Comparison of ENCODE assay signal across 9 cellular contexts in genomic region chr2:37415128-37415817, GRCh38.
DNase-seq lines count a peak whose midpoint lies in the region; ATAC-seq and TF ChIP-seq lines count a peak whose summit lies in the region.
"Had no signal": no experiment of that assay in that cellular context is flagged by ENCODE, and none has a peak within 500 bp of the region (broad histone marks: within the 10 kb centered on the region; RNA-seq: fewer than 3 reads in every experiment).

No MANE protein-coding gene starts in this region.

- H3K4me3 ChIP-seq in OCI-LY3 (ENCODE audit: low read length) (no peak overlapping the region), fibroblast of the aortic adventitia (ENCODE audit: low read depth, low read length) (no peak overlapping the region)
- H3K4me3 ChIP-seq: right lobe of liver had no signal

- H3K4me2 ChIP-seq in OCI-LY3 (ENCODE audit: low read length), result no peak overlapping the region

- H3K4me1 ChIP-seq in OCI-LY3 (ENCODE audit: low read length), result peaks cover 6% of the 10 kb centered on the region; the same call in 1 of the 2 replicates

- no peak overlapping the region for H3K9ac ChIP-seq in OCI-LY3 (ENCODE audit: low read length)

- H3K36me3 ChIP-seq in OCI-LY3 (replicated peaks; ENCODE audit: low read depth, low read length), result no peaks in the 10 kb centered on the region
- H3K36me3 ChIP-seq: right lobe of liver had no signal

- TF ChIP-seq CTCF in OCI-LY3 (IDR thresholded peaks at IDR 0.05; ENCODE audit: low read depth, low read length), result peak; percentile 38
- peak; percentile 27 for TF ChIP-seq CTCF in fibroblast of the aortic adventitia (IDR thresholded peaks at IDR 0.05; ENCODE audit: insufficient read depth, low read length)

- H3K79me2 ChIP-seq in OCI-LY3 (ENCODE audit: low read length), result no peaks in the 10 kb centered on the region

- H3K27ac ChIP-seq in OCI-LY3 (ENCODE audit: low read length), result no peak overlapping the region
- H3K27ac ChIP-seq: right lobe of liver had no signal

- H4K20me1 ChIP-seq in OCI-LY3 (ENCODE audit: insufficient read depth, low read length), result no peaks in the 10 kb centered on the region

- H2AFZ ChIP-seq in OCI-LY3 (ENCODE audit: low read depth, low read length), result no peak overlapping the region

- ATAC-seq in Right ventricle myocardium inferior (peak; percentile 17), GM18909 (IDR thresholded peaks at IDR 0.05; ENCODE audit: poor library complexity, unreplicated experiment) (no peak)

- H3K9me3 ChIP-seq in OCI-LY3 (ENCODE audit: insufficient read depth, low read length), result no peaks in the 10 kb centered on the region
- H3K9me3 ChIP-seq: right lobe of liver had no signal

- no peaks in the 10 kb centered on the region for H3K27me3 ChIP-seq in OCI-LY3 (ENCODE audit: low read depth, low read length)
- H3K27me3 ChIP-seq: right lobe of liver had no signal

- DNase-seq in Right ventricle myocardium inferior (ENCODE audit: missing footprints) (no peak), cardiac septum (ENCODE audit: low spot score) (no peak), fibroblast of the aortic adventitia (ENCODE audit: low read depth) (peak; percentile 52), SKM-1 (lab: John Stamatoyannopoulos, UW; ENCODE audit: unreplicated experiment) (no peak), germinal center (ENCODE audit: low spot score) (no peak)
- DNase-seq in stimulated activated CD4-positive, alpha-beta T cell treated with anti-CD3 and anti-CD28 coated beads, Interleukin-12 subunit alpha, Interleukin-12 subunit beta, amount 100 ng/mL, for 4 hours, result no peak
- DNase-seq: right lobe of liver had no signal

- intact Hi-C loops in Right ventricle myocardium inferior (cut with DNase I), result loop anchor here (1.0 to 2.0 kb wide), 3 partner anchors 122 to 416 kb away; partner anchors contain the start of gene CDC42EP3
- intact Hi-C loops in cardiac septum (cut with DNase I), result loop anchor here (1.0 to 10.0 kb wide), 5 partner anchors 122 to 462 kb away; no protein-coding TSS in a partner anchor
